In the genomic region with DNA sequence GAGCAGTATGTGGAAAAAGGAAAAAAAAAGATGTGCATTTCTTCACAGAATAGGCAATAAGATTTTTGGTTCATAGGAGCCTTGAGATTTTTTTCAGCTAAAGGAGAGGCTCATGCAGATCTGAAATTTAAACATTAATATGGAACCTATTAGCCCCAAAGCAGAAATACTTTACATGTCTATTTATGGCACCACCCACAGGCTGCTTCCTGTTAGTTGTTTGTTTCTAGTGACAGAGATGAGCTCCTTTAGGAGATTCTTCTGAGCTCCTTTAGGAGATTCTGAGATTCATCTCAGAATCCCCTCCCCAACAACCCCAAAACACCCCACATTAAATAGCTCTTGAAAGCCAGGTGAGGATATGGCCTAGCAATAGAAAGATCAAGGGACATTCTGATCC, we compare ENCODE assay signal across 16 cellular contexts. TPM values are rescaled to one million over a fixed set of nuclear protein-coding genes. Genes with fewer than 3 reads are reported as not detected.
DNase-seq lines count a peak whose midpoint lies in the region; ATAC-seq and TF ChIP-seq lines count a peak whose summit lies in the region.
"Had no signal": no experiment of that assay in that cellular context is flagged by ENCODE, and none has a peak within 500 bp of the region (broad histone marks: within the 10 kb centered on the region; RNA-seq: fewer than 3 reads in every experiment).

No MANE protein-coding gene starts in this region.

- H3K36me3 ChIP-seq in BLaER1 (no peaks in the 10 kb centered on the region), trophoblast cell (ENCODE audit: control insufficient read depth in 1 of 2, insufficient read depth in 2 of 2, low read length in 2 of 2) (no peaks in the 10 kb centered on the region), tibial artery (no peaks in the 10 kb centered on the region)
- H3K36me3 ChIP-seq: heart left ventricle had no signal

- H3K4ac ChIP-seq in trophoblast cell (ENCODE audit: low read depth, low read length), result no peak overlapping the region

- H3K4me1 ChIP-seq in BLaER1 (peaks cover 30% of the 10 kb centered on the region), trophoblast cell (ENCODE audit: control insufficient read depth in 1 of 2, insufficient read depth in 2 of 2, low read length in 2 of 2) (peaks cover 5 to 6% of the 10 kb centered on the region in 2 experiments), tibial artery (no peaks in the 10 kb centered on the region)
- H3K4me1 ChIP-seq: parathyroid adenoma had no signal

- H4K20me1 ChIP-seq in BLaER1, result no peaks in the 10 kb centered on the region

- peak; percentile 81 for ATAC-seq in GM19351 (IDR thresholded peaks at IDR 0.05; ENCODE audit: unreplicated experiment)
- peak; percentile 67 for ATAC-seq in HG02623 (IDR thresholded peaks at IDR 0.05; ENCODE audit: unreplicated experiment)
- ATAC-seq in HG03432 (IDR thresholded peaks at IDR 0.05; ENCODE audit: unreplicated experiment), result peak; percentile 79
- no peak for ATAC-seq in GM18505 (IDR thresholded peaks at IDR 0.05; ENCODE audit: unreplicated experiment)
- ATAC-seq: heart left ventricle had no signal

- H3K9ac ChIP-seq in BLaER1, result no peak overlapping the region
- H3K9ac ChIP-seq in trophoblast cell (ENCODE audit: low read length), result no peak overlapping the region
- H3K9ac ChIP-seq: parathyroid adenoma had no signal

- H3K9me3 ChIP-seq in BLaER1 (no peaks in the 10 kb centered on the region), trophoblast cell (ENCODE audit: insufficient read depth, low read depth, low read length) (no peaks in the 10 kb centered on the region), tibial artery (no peaks in the 10 kb centered on the region)
- H3K9me3 ChIP-seq: heart left ventricle had no signal

- H3K18ac ChIP-seq in trophoblast cell (ENCODE audit: low read length), result no peak overlapping the region

- no peak overlapping the region for H2AK5ac ChIP-seq in trophoblast cell (ENCODE audit: low read length)

- H3K23ac ChIP-seq in trophoblast cell (ENCODE audit: low read length), result no peak overlapping the region

- H2AFZ ChIP-seq in trophoblast cell (ENCODE audit: insufficient read depth, low read length, poor library complexity), result no peak overlapping the region
- H2AFZ ChIP-seq: parathyroid adenoma had no signal

- DNase-seq in trophoblast cell (no peak), tibial artery (no peak), KG1 (lab: John Stamatoyannopoulos, UW) (no peak)
- DNase-seq: 8988T; activated CD4-positive, alpha-beta T cell treated with anti-CD3 and anti-CD28 coated beads for 1 hour; H9; heart left ventricle; kidney glomerular epithelial cell; NCI-H69 had no signal

- H4K91ac ChIP-seq in trophoblast cell (ENCODE audit: low read depth, low read length), result no peak overlapping the region

- H3K14ac ChIP-seq in trophoblast cell (ENCODE audit: low read length), result no peak overlapping the region

- H3K27me3 ChIP-seq in BLaER1 (no peaks in the 10 kb centered on the region), trophoblast cell (ENCODE audit: insufficient read depth, low read length) (no peaks in the 10 kb centered on the region), tibial artery (no peaks in the 10 kb centered on the region)
- H3K27me3 ChIP-seq: heart left ventricle had no signal

- H3K4me2 ChIP-seq in BLaER1 (peak overlapping the region; percentile 65), trophoblast cell (ENCODE audit: low read length) (no peak overlapping the region)

- H3K79me1 ChIP-seq in trophoblast cell (ENCODE audit: low read length), result peaks cover 5% of the 10 kb centered on the region

- no peaks in the 10 kb centered on the region for H3K79me2 ChIP-seq in trophoblast cell (ENCODE audit: control insufficient read depth, insufficient read depth, low read length, poor library complexity)
- H3K79me2 ChIP-seq: parathyroid adenoma had no signal

- no peak overlapping the region for H2BK12ac ChIP-seq in trophoblast cell (ENCODE audit: low read length)

- no peak for TF ChIP-seq POLR2A in GM18505 (IDR thresholded peaks at IDR 0.05; ENCODE audit: borderline replicate concordance, extremely low read depth, insufficient read depth, insufficient read length)

- no peak for TF ChIP-seq CTCF in tibial artery (IDR thresholded peaks at IDR 0.05)

- intact Hi-C loops in tibial artery (cut with DNase I; ENCODE audit: low total_unique reads), result no loop called here

- H3K27ac ChIP-seq in BLaER1, result no peak overlapping the region
- H3K27ac ChIP-seq in trophoblast cell (ENCODE audit: low read depth, low read length), result no peak overlapping the region
- no peak overlapping the region for H3K27ac ChIP-seq in tibial artery
- H3K27ac ChIP-seq: epithelial cell of prostate, heart left ventricle, parathyroid adenoma had no signal

- H4K12ac ChIP-seq in trophoblast cell (ENCODE audit: low read depth, low read length), result no peak overlapping the region

- no peak overlapping the region for H2BK120ac ChIP-seq in trophoblast cell (ENCODE audit: insufficient read depth, low read length, poor library complexity)

- H4K8ac ChIP-seq in trophoblast cell (ENCODE audit: low read depth, low read length), result no peak overlapping the region

- H3K4me3 ChIP-seq in BLaER1 (no peak overlapping the region), trophoblast cell (ENCODE audit: low read depth, low read length) (no peak overlapping the region), tibial artery (no peak overlapping the region)
- H3K4me3 ChIP-seq: heart left ventricle had no signal

- no peak overlapping the region for H2BK5ac ChIP-seq in trophoblast cell (ENCODE audit: low read depth, low read length, poor library complexity)

RNA-seq across cellular contexts. Expression of a gene that starts 27.9 kb away (rescaled TPM):
- polyA plus RNA-seq in trophoblast cell (2013), result 16.8 and 17.5 TPM in 2 replicates

RNA-seq across cellular contexts. Expression of a gene that starts 59.6 kb away (rescaled TPM):
- 1.3 and 1.5 TPM in 2 replicates for polyA plus RNA-seq in trophoblast cell (2013)
